ENCODE assay signal across 19 cellular contexts in genomic region chr2:112730791-112731190, GRCh38. TPM values are rescaled to one million over a fixed set of nuclear protein-coding genes. Genes with fewer than 3 reads are reported as not detected.
DNase-seq lines count a peak whose midpoint lies in the region; ATAC-seq and TF ChIP-seq lines count a peak whose summit lies in the region.
"Had no signal": no experiment of that assay in that cellular context is flagged by ENCODE, and none has a peak within 500 bp of the region (broad histone marks: within the 10 kb centered on the region; RNA-seq: fewer than 3 reads in every experiment).

No MANE protein-coding gene starts in this region.

- H3K4me1 Mint-ChIP-seq in GM23338, result no peaks in the 10 kb centered on the region

- H3K36me3 ChIP-seq in esophagus muscularis mucosa (no peaks in the 10 kb centered on the region), osteoblast (ENCODE audit: insufficient read depth, low read length) (no peaks in the 10 kb centered on the region), GM23338 (ENCODE audit: insufficient read depth) (no peaks in the 10 kb centered on the region)
- H3K36me3 ChIP-seq: BE2C had no signal

- no peak overlapping the region for H3K27ac Mint-ChIP-seq in GM23338
- H3K27ac Mint-ChIP-seq: CD8-positive, alpha-beta memory T cell; IgD-negative memory B cell had no signal

- ATAC-seq in GM23338, result no peak
- ATAC-seq: HCT116, HepG2 had no signal

- TF ChIP-seq POLR2A in esophagus muscularis mucosa (IDR thresholded peaks at IDR 0.05; ENCODE audit: low read depth), result no peak

- TF ChIP-seq CTCF in esophagus muscularis mucosa (IDR thresholded peaks at IDR 0.05) (no peak), osteoblast (IDR thresholded peaks at IDR 0.05; ENCODE audit: extremely low read depth, low read depth, low read length) (no peak), GM23338 (conservative IDR thresholded peaks at IDR 0.05; ENCODE audit: low read depth in 2 of 2) (no peak)

- H3K9me2 ChIP-seq in GM23338 (ENCODE audit: insufficient read depth), result no peaks in the 10 kb centered on the region

- intact Hi-C loops in esophagus muscularis mucosa (cut with DNase I), result no loop called here

- no peaks in the 10 kb centered on the region for H3K9me3 ChIP-seq in esophagus muscularis mucosa
- H3K9me3 ChIP-seq in osteoblast (ENCODE audit: low read depth, low read length), result no peaks in the 10 kb centered on the region
- H3K9me3 ChIP-seq: BE2C had no signal

- no peaks in the 10 kb centered on the region for H3F3A ChIP-seq in GM23338 (replicated peaks; ENCODE audit: low read depth)

- H4K20me1 ChIP-seq in osteoblast (ENCODE audit: insufficient read depth, low read length) (no peaks in the 10 kb centered on the region), GM23338 (replicated peaks; ENCODE audit: insufficient read depth) (no peaks in the 10 kb centered on the region)

- H3K27me3 Mint-ChIP-seq in GM23338 (ENCODE audit: insufficient read depth, low read depth, poor library complexity), result peaks cover 3% of the 10 kb centered on the region

- peak; percentile 55 for DNase-seq in ELF-1 (ENCODE audit: low read depth, low spot score)
- DNase-seq in M059J (ENCODE audit: low read depth), result peak; percentile 33
- DNase-seq in esophagus muscularis mucosa (ENCODE audit: extremely low spot score), result peak; percentile 45
- no peak for DNase-seq in osteoblast (ENCODE audit: insufficient read length, low spot score, missing footprints)
- no peak for DNase-seq in iPS-NIHi7 (ENCODE audit: extremely low spot score)
- DNase-seq in GM23338 (ENCODE audit: low spot score), result no peak
- no peak for DNase-seq in germinal center (ENCODE audit: low spot score)
- DNase-seq: ACHN; BE2C; C1 segment of cervical spinal cord; CD4-positive, CD25-positive, alpha-beta regulatory T cell; CD8-positive, alpha-beta memory T cell; COR-L47; GF-D8; GOT3; H7 had no signal

- no peak for TF ChIP-seq EP300 in esophagus muscularis mucosa (IDR thresholded peaks at IDR 0.05)

- H3K4me3 Mint-ChIP-seq in GM23338, result no peak overlapping the region
- H3K4me3 Mint-ChIP-seq: CD4-positive, CD25-positive, alpha-beta regulatory T cell; CD8-positive, alpha-beta memory T cell; IgD-negative memory B cell had no signal

- H3K27me3 ChIP-seq in esophagus muscularis mucosa (peaks cover 0 to 18% (median 0%) of the 10 kb centered on the region in 4 donors), osteoblast (ENCODE audit: insufficient read depth, low read length) (no peaks in the 10 kb centered on the region), GM23338 (ENCODE audit: insufficient read depth) (no peaks in the 10 kb centered on the region)
- H3K27me3 ChIP-seq: BE2C had no signal

- no peak overlapping the region for H3K27ac ChIP-seq in esophagus muscularis mucosa (replicated peaks in 1 of 4)
- no peak overlapping the region for H3K27ac ChIP-seq in osteoblast (ENCODE audit: low read depth, low read length)
- H3K27ac ChIP-seq in GM23338 (ENCODE audit: low read depth), result no peak overlapping the region

- no peaks in the 10 kb centered on the region for H3K36me3 Mint-ChIP-seq in GM23338 (ENCODE audit: low read depth)
- H3K36me3 Mint-ChIP-seq: CD4-positive, CD25-positive, alpha-beta regulatory T cell; CD8-positive, alpha-beta memory T cell; IgD-negative memory B cell had no signal

- H3K4me2 ChIP-seq in osteoblast (ENCODE audit: insufficient read depth, low read length) (no peak overlapping the region), GM23338 (no peak overlapping the region)

- no peaks in the 10 kb centered on the region for H3K9me3 Mint-ChIP-seq in GM23338
- H3K9me3 Mint-ChIP-seq: CD4-positive, CD25-positive, alpha-beta regulatory T cell; CD8-positive, alpha-beta memory T cell; IgD-negative memory B cell had no signal

- 84% methylated on average over 5 of the region's 5 CpGs for whole genome bisulfite sequencing in esophagus muscularis mucosa

- peaks cover 0 to 18% (median 16%) of the 10 kb centered on the region in 4 donors for H3K4me1 ChIP-seq in esophagus muscularis mucosa
- no peaks in the 10 kb centered on the region for H3K4me1 ChIP-seq in osteoblast (ENCODE audit: insufficient read depth, low read length)
- no peaks in the 10 kb centered on the region; the same call in 1 of the 2 replicates for H3K4me1 ChIP-seq in GM23338 (ENCODE audit: insufficient read depth)
- H3K4me1 ChIP-seq: BE2C had no signal

- peak overlapping the region; percentile 20 for H2AFZ ChIP-seq in osteoblast (ENCODE audit: low read length)
- H2AFZ ChIP-seq in GM23338, result no peak overlapping the region; the same call in 1 of the 2 replicates

- H3K4me3 ChIP-seq in esophagus muscularis mucosa (no peak overlapping the region), osteoblast (ENCODE audit: insufficient read depth, low read length) (no peak overlapping the region), GM23338 (no peak overlapping the region)

- H3K79me2 ChIP-seq in osteoblast (ENCODE audit: insufficient read depth, low read length), result no peaks in the 10 kb centered on the region
- H3K79me2 ChIP-seq in GM23338 (replicated peaks; ENCODE audit: insufficient read depth), result no peaks in the 10 kb centered on the region

TF ChIP-seq in GM23338, 12 proteins besides CTCF, POLR2A, EP300 and RAD21:
- TF ChIP-seq ETS1 (IDR thresholded peaks at IDR 0.05), result no peak
- TF ChIP-seq POLR2AphosphoS5 (IDR thresholded peaks at IDR 0.05; ENCODE audit: low read depth), result no peak

RNA-seq across cellular contexts. Expression of gene NT5DC4, which starts 10.0 kb away (rescaled TPM):
- not detected in 2 replicates for total RNA-seq in M059J (2014; rRNA removed; shearing (Covaris generic))
- total RNA-seq in esophagus muscularis mucosa, result not detected
- total RNA-seq in osteoblast, result not detected in 2 replicates
- total RNA-seq in GM23338 (2014; rRNA removed; shearing (Covaris generic)), result not detected in 2 replicates
- polyA plus RNA-seq in GM23338 (2016; fragmentation: Nextera tagmentation; extraction: Ambion mirVana), result not detected in 2 replicates
- total RNA-seq: CD4-positive, CD25-positive, alpha-beta regulatory T cell; CD8-positive, alpha-beta memory T cell; H7 had no signal
- polyA plus RNA-seq: CD4-positive, CD25-positive, alpha-beta regulatory T cell; CD8-positive, alpha-beta memory T cell; IgD-negative memory B cell had no signal

RNA-seq across cellular contexts. Expression of gene CKAP2L, which starts 33.6 kb away (rescaled TPM):
- total RNA-seq in M059J (2014; rRNA removed; shearing (Covaris generic)), result 23.0 and 24.0 TPM in 2 replicates
- total RNA-seq in esophagus muscularis mucosa (1 to 10 TPM in 1 of 4 donors, under 1 TPM in 2, not detected in 1; 0.23 to 1.5 (median 0.91) TPM), osteoblast (1.1 and 1.5 TPM in 2 replicates)
- 15.1 and 16.2 TPM in 2 replicates for total RNA-seq in GM23338 (2014; rRNA removed; shearing (Covaris generic))
- 28.6 and 30.2 TPM in 2 replicates for polyA plus RNA-seq in GM23338 (2016; fragmentation: Nextera tagmentation; extraction: Ambion mirVana)
- polyA plus RNA-seq: CD8-positive, alpha-beta memory T cell; IgD-negative memory B cell had no signal

RNA-seq across cellular contexts. Expression of gene IL1A, which starts 53.5 kb away (rescaled TPM):
- total RNA-seq in M059J (2014; rRNA removed; shearing (Covaris generic)), result 0.22 and 0.54 TPM in 2 replicates
- under 1 TPM in 1 of 4 donors, not detected in 3; 0.13 TPM for total RNA-seq in esophagus muscularis mucosa
- total RNA-seq in osteoblast, result not detected in 2 replicates
- 0.19 and 0.73 TPM in 2 replicates for total RNA-seq in GM23338 (2014; rRNA removed; shearing (Covaris generic))
- 0.47 and 0.65 TPM in 2 replicates for polyA plus RNA-seq in GM23338 (2016; fragmentation: Nextera tagmentation; extraction: Ambion mirVana)
- total RNA-seq: HepG2 had no signal
- polyA plus RNA-seq: CD4-positive, CD25-positive, alpha-beta regulatory T cell; CD8-positive, alpha-beta memory T cell; HepG2; IgD-negative memory B cell had no signal

Comparison
In these comparisons a context has a peak if more than half of its experiments do, and no peak if none do; other contexts are left out.
1. DNase-seq: peak in ELF-1 (single experiment), M059J (single experiment) and esophagus muscularis mucosa (single experiment); none in osteoblast (single experiment), iPS-NIHi7 (single experiment), GM23338 (single experiment) and germinal center (single experiment).